Comparison of ENCODE assay signal across 16 cellular contexts in genomic region chr3:16056210-16056607, GRCh38.
DNase-seq lines count a peak whose midpoint lies in the region; ATAC-seq and TF ChIP-seq lines count a peak whose summit lies in the region.
"Had no signal": no experiment of that assay in that cellular context is flagged by ENCODE, and none has a peak within 500 bp of the region (broad histone marks: within the 10 kb centered on the region; RNA-seq: fewer than 3 reads in every experiment).

No MANE protein-coding gene starts in this region.

- H3K4me3 ChIP-seq in right lobe of liver (no peak overlapping the region), stomach (no peak overlapping the region)
- H3K4me3 ChIP-seq: BLaER1, body of pancreas had no signal

- no peaks in the 10 kb centered on the region for H3K9me3 ChIP-seq in right lobe of liver
- H3K9me3 ChIP-seq in stomach = no peaks in the 10 kb centered on the region
- H3K9me3 ChIP-seq: BLaER1, body of pancreas had no signal

- TF ChIP-seq CTCF in right lobe of liver (IDR thresholded peaks at IDR 0.05) (no peak), stomach (IDR thresholded peaks at IDR 0.05) (no peak)

- no peak for TF ChIP-seq POLR2A in right lobe of liver (IDR thresholded peaks at IDR 0.05)
- no peak for TF ChIP-seq POLR2A in stomach (IDR thresholded peaks at IDR 0.05)

- H3K36me3 ChIP-seq in right lobe of liver (no peaks in the 10 kb centered on the region), stomach (no peaks in the 10 kb centered on the region)
- H3K36me3 ChIP-seq: BLaER1 had no signal

- H3K27ac ChIP-seq in epithelial cell of prostate (peak overlapping the region; percentile 48), right lobe of liver (peak overlapping the region; percentile 33 to 67 (median 60)), stomach (peak overlapping the region in 3 of 5 donors; percentile 8 to 50 (median 49))
- H3K27ac ChIP-seq: BLaER1 had no signal

- DNase-seq in HCEC 1CT (peak; percentile 42), epithelial cell of prostate (ENCODE audit: low read depth, low spot score) (no peak), right lobe of liver (no peak), stomach (no peak), hypothalamus (lab: John Stamatoyannopoulos, UW) (no peak), NCI-H510A treated with DMSO at 0.1 percent for 48 hours (lab: John Stamatoyannopoulos, UW) (no peak), AG08395 (ENCODE audit: low spot score) (no peak)
- DNase-seq: activated CD4-positive, CD25-positive, alpha-beta regulatory T cell treated with anti-CD3 and anti-CD28 coated beads, Interleukin-2, amount 50 U/mL, for 72 hours; activated T-cell treated with anti-CD3 and anti-CD28 coated beads, Interleukin-2, amount 50 U/mL, for 48 hours; DND-41; erythroblast; MM.1S; natural killer cell had no signal

- intact Hi-C loops in right lobe of liver (cut with DNase I) (loop anchor here in 1 of 2 donors (10.0 kb wide), 1 partner anchor 189 kb away; no protein-coding TSS in a partner anchor), stomach (cut with DNase I; ENCODE audit: low total_unique reads) (no loop called here)

- peaks cover 0 to 20% (median 7%) of the 10 kb centered on the region in 4 donors for H3K4me1 ChIP-seq in right lobe of liver
- peaks cover 0 to 11% (median 6%) of the 10 kb centered on the region in 4 donors for H3K4me1 ChIP-seq in stomach
- H3K4me1 ChIP-seq: body of pancreas had no signal

- WGBS in right lobe of liver (ENCODE audit: insufficient coverage, low coverage, low lambda C conversion rate, missing lambda C conversion rate) = 56% methylated on average over 2 of the region's 2 CpGs
- WGBS in stomach, 5 donors = 51 to 68% (median 60%) methylated on average over 2 of the region's 2 CpGs

- no peak for TF ChIP-seq EP300 in stomach (IDR thresholded peaks at IDR 0.05)

- H3K27me3 ChIP-seq in right lobe of liver (no peaks in the 10 kb centered on the region), stomach (no peaks in the 10 kb centered on the region)
- H3K27me3 ChIP-seq: BLaER1, body of pancreas had no signal

- ATAC-seq in right lobe of liver (peak in 3 of 4 donors; percentile 28 to 55 (median 28)), HG03095 (IDR thresholded peaks at IDR 0.05; ENCODE audit: unreplicated experiment) (no peak)
- ATAC-seq: body of pancreas, natural killer cell had no signal
